13 cellular contexts compared by ENCODE assay signal in genomic region chr2:189548686-189549439, GRCh38. TPM values are rescaled to one million over a fixed set of nuclear protein-coding genes. Genes with fewer than 3 reads are reported as not detected.
DNase-seq lines count a peak whose midpoint lies in the region; ATAC-seq and TF ChIP-seq lines count a peak whose summit lies in the region.
"Had no signal": no experiment of that assay in that cellular context is flagged by ENCODE, and none has a peak within 500 bp of the region (broad histone marks: within the 10 kb centered on the region; RNA-seq: fewer than 3 reads in every experiment).

No MANE protein-coding gene starts in this region.

- H3K9me3 ChIP-seq in SJCRH30 (replicated peaks) (no peaks in the 10 kb centered on the region), heart right ventricle (no peaks in the 10 kb centered on the region), parathyroid adenoma (ENCODE audit: control insufficient read depth, low read length) (no peaks in the 10 kb centered on the region), HAP-1 (no peaks in the 10 kb centered on the region)
- H3K9me3 ChIP-seq: colonic mucosa had no signal

- H3K79me2 ChIP-seq in ACC112 (ENCODE audit: control insufficient read depth, insufficient read depth, low read length, unreplicated experiment) (no peaks in the 10 kb centered on the region), parathyroid adenoma (no peaks in the 10 kb centered on the region)

- peaks cover 25% of the 10 kb centered on the region for H3K4me1 ChIP-seq in ACC112 (ENCODE audit: control insufficient read depth, insufficient read depth, low read length, unreplicated experiment)
- H3K4me1 ChIP-seq in SJCRH30 = peaks cover 37% of the 10 kb centered on the region
- H3K4me1 ChIP-seq in heart right ventricle = peaks cover 7 to 82% (median 46%) of the 10 kb centered on the region in 9 donors
- peaks cover 6% of the 10 kb centered on the region for H3K4me1 ChIP-seq in parathyroid adenoma
- no peaks in the 10 kb centered on the region for H3K4me1 ChIP-seq in HAP-1
- H3K4me1 ChIP-seq: colonic mucosa had no signal

- H3K27ac ChIP-seq in ACC112 (ENCODE audit: low read depth, low read length) (no peak overlapping the region), SJCRH30 (peak overlapping the region; percentile 92), heart right ventricle (peak overlapping the region in 9 of 10 donors; percentile 3 to 74 (median 61)), parathyroid adenoma (peak overlapping the region; percentile 60)
- H3K27ac ChIP-seq: colonic mucosa had no signal

- in situ Hi-C loops in HAP-1 (cut with MboI; ENCODE audit: low sequenced_read_pairs) = no loop called here

- peak overlapping the region; percentile 37 for H3K4me2 ChIP-seq in parathyroid adenoma (ENCODE audit: low read length)

- peak in 3 of 8 donors; percentile 41 to 50 (median 44) for ATAC-seq in heart right ventricle
- ATAC-seq: stimulated activated naive B cell treated with anti-CD40 and anti-IgM and Interleukin-4, amounts not matched to agents 10 μg/mL and 1 μg/mL and 100 μg/mL, for 72 hours; T-cell had no signal

- WGBS in heart right ventricle, 2 donors = 64 to 78% methylated on average over 2 of the region's 2 CpGs

- H3K4me3 ChIP-seq in ACC112 (ENCODE audit: low read depth, low read length) = no peak overlapping the region
- peak overlapping the region; percentile 14 for H3K4me3 ChIP-seq in SJCRH30
- H3K4me3 ChIP-seq in heart right ventricle = no peak overlapping the region
- no peak overlapping the region for H3K4me3 ChIP-seq in parathyroid adenoma (ENCODE audit: low read depth, low read length)
- H3K4me3 ChIP-seq in HAP-1 = no peak overlapping the region
- H3K4me3 ChIP-seq: colonic mucosa had no signal

- no peak overlapping the region for H3K9ac ChIP-seq in parathyroid adenoma

- H2AFZ ChIP-seq in ACC112 (ENCODE audit: low read length, unreplicated experiment) (peak overlapping the region; percentile 84), parathyroid adenoma (peak overlapping the region; percentile 36)

- no peak for TF ChIP-seq CTCF in heart right ventricle (IDR thresholded peaks at IDR 0.05)
- no peak for TF ChIP-seq CTCF in parathyroid adenoma (IDR thresholded peaks at IDR 0.05)

- intact Hi-C loops in heart right ventricle (cut with DNase I) = no loop called here

- H3K36me3 ChIP-seq in ACC112 (ENCODE audit: insufficient read depth, low read length) (no peaks in the 10 kb centered on the region), SJCRH30 (no peaks in the 10 kb centered on the region), heart right ventricle (no peaks in the 10 kb centered on the region), parathyroid adenoma (ENCODE audit: control insufficient read depth, insufficient read depth, low read length) (no peaks in the 10 kb centered on the region), HAP-1 (replicated peaks) (no peaks in the 10 kb centered on the region)
- H3K36me3 ChIP-seq: colonic mucosa had no signal

- H3K27me3 ChIP-seq in ACC112 (ENCODE audit: insufficient read depth, low read length) (no peaks in the 10 kb centered on the region), SJCRH30 (no peaks in the 10 kb centered on the region), heart right ventricle (no peaks in the 10 kb centered on the region), parathyroid adenoma (ENCODE audit: control insufficient read depth, insufficient read depth, low read length) (no peaks in the 10 kb centered on the region), HAP-1 (ENCODE audit: low read depth) (no peaks in the 10 kb centered on the region)
- H3K27me3 ChIP-seq: colonic mucosa had no signal

- DNase-seq in SJCRH30 (peak; percentile 70 to 96), heart right ventricle (no peak), epidermal melanocyte (ENCODE audit: insufficient read length, low spot score) (no peak), NCI-H226 (no peak), NCI-H1105 treated with DMSO at 0.1 percent for 48 hours (lab: John Stamatoyannopoulos, UW) (no peak), HAP-1 (ENCODE audit: low spot score in 2 of 2) (no peak)
- DNase-seq: activated CD4-positive, alpha-beta T cell treated with anti-CD3 and anti-CD28 coated beads, Interleukin-2, amount 50 U/mL, for 1 hour; colonic mucosa; EL; stimulated activated naive B cell treated with anti-CD40 and anti-IgM and Interleukin-4, amounts not matched to agents 10 μg/mL and 1 μg/mL and 100 μg/mL, for 72 hours; T-cell had no signal

RNA-seq across cellular contexts. Expression of gene SLC40A1, which starts 31.7 kb away (rescaled TPM):
- total RNA-seq in SJCRH30 (2014; rRNA removed; shearing (Covaris generic)) = 44.9 and 48.3 TPM in 2 replicates
- 10 to 100 TPM; 31.1 to 93.9 (median 47.9) TPM for total RNA-seq in heart right ventricle
- 10 to 100 TPM in 1 of 2 donors, 1 to 10 TPM in 1; 9.4 to 15.1 TPM for polyA plus RNA-seq in heart right ventricle

Comparison
In these comparisons a context has a peak if more than half of its experiments do, and no peak if none do; other contexts are left out.
1. DNase-seq: peak in SJCRH30 (2 of 2); none in heart right ventricle (0 of 2), epidermal melanocyte (single experiment), NCI-H226 (single experiment), NCI-H1105 treated with DMSO at 0.1 percent for 48 hours (single experiment) and HAP-1 (0 of 2).